ENCODE assay signal across 2 cellular contexts in genomic region chr2:96893289-96894150, GRCh38.
TF ChIP-seq lines count a peak whose summit lies in the region.

No MANE protein-coding gene starts in this region.

TF ChIP-seq in IMR-90, 13 proteins besides CTCF, POLR2A, EP300 and RAD21:
- TF ChIP-seq MAZ (IDR thresholded peaks at IDR 0.05; ENCODE audit: borderline replicate concordance, low read depth, low read length) (no peak), RCOR1 (IDR thresholded peaks at IDR 0.05; ENCODE audit: insufficient replicate concordance, low read length) (no peak), BHLHE40 (IDR thresholded peaks at IDR 0.05; ENCODE audit: low read depth, low read length) (no peak), ELK1 (IDR thresholded peaks at IDR 0.05; ENCODE audit: borderline replicate concordance, low read depth, low read length) (no peak), SMC3 (IDR thresholded peaks at IDR 0.05; ENCODE audit: low read depth, low read length) (no peak)

TF ChIP-seq in HEK293T, 16 proteins besides CTCF, POLR2A, EP300 and RAD21:
- TF ChIP-seq TARDBP (IDR thresholded peaks at IDR 0.05), result no peak
- TF ChIP-seq PKNOX1 (IDR thresholded peaks at IDR 0.05), result no peak
- no peak for TF ChIP-seq FOXM1 (IDR thresholded peaks at IDR 0.05; ENCODE audit: borderline replicate concordance)
- no peak for TF ChIP-seq BHLHE40 (IDR thresholded peaks at IDR 0.05; ENCODE audit: borderline replicate concordance)
- TF ChIP-seq ARNT (IDR thresholded peaks at IDR 0.05), result no peak
- TF ChIP-seq CTBP1 (IDR thresholded peaks at IDR 0.05; ENCODE audit: borderline replicate concordance), result no peak
- TF ChIP-seq ZNF384 (IDR thresholded peaks at IDR 0.05), result no peak
- no peak for TF ChIP-seq FOXK2 (IDR thresholded peaks at IDR 0.05)
